8 cellular contexts compared by ENCODE assay signal in the genomic region with DNA sequence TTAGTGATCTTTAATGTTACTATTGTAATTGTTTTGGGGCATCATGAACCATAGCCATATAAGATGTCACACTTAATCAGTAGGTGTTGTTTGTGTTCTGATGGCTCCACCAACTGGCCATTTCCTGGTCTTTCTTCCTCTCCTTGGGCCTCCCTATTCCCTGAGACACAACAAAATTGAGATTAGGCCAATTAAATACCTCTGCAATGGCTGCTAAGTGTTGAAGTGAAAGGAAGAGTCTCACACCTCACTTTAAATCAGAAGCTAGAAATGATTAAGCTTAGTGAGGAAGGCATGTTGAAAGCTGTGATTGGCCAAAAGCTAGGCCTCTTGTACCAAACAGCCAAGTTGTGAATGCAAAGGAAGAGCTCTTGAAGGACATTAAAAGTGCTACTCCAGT. TPM values are rescaled to one million over a fixed set of nuclear protein-coding genes. Genes with fewer than 3 reads are reported as not detected.
DNase-seq lines count a peak whose midpoint lies in the region; ATAC-seq and TF ChIP-seq lines count a peak whose summit lies in the region.

No MANE protein-coding gene starts in this region.

- no peak overlapping the region for H3K27ac ChIP-seq in HEK293 (ENCODE audit: extremely low read depth, low read depth, low read length)
- H3K27ac ChIP-seq in effector memory CD4-positive, alpha-beta T cell (ENCODE audit: insufficient read depth, low read length, poor library complexity, severe bottlenecking) = no peak overlapping the region
- H3K27ac ChIP-seq in coronary artery = no peak overlapping the region

- no peak for ATAC-seq in activated B cell treated with CpG ODN at 0.5 μM for 24 hours (ENCODE audit: low read depth)
- no peak for ATAC-seq in HG03139 (IDR thresholded peaks at IDR 0.05; ENCODE audit: unreplicated experiment)
- no peak for ATAC-seq in HG03045 (IDR thresholded peaks at IDR 0.05; ENCODE audit: unreplicated experiment)

- CTCF ChIA-PET in HEK293 (lab: Yijun Ruan, JAX) = interaction anchor here (0.6 to 1.0 kb wide), 7 partner anchors 24 to 631 kb away, joined by 3 to 8 read pairs (median 4); a partner anchor contains a TSS
- CTCF ChIA-PET in activated B cell treated with CpG ODN at 0.5 μM for 24 hours (lab: Charles Lee) = interaction anchor here (0.7 to 1.0 kb wide), 2 partner anchors 245 to 251 kb away, joined by 3 to 6 read pairs; no protein-coding TSS in a partner anchor

- DNase-seq in Caki2 (ENCODE audit: low read depth) (peak; percentile 21), activated B cell treated with CpG ODN at 0.5 μM for 24 hours (no peak), iPS-NIHi7 (ENCODE audit: extremely low spot score) (peak; percentile 20), coronary artery (ENCODE audit: low spot score) (no peak)
- no peak for DNase-seq in effector memory CD4-positive, alpha-beta T cell

- no peaks in the 10 kb centered on the region for H3K36me3 ChIP-seq in HEK293 (ENCODE audit: control insufficient read depth in 2 of 2, insufficient read depth in 1 of 2, low read length in 2 of 2)
- H3K36me3 ChIP-seq in effector memory CD4-positive, alpha-beta T cell (ENCODE audit: control insufficient read depth, insufficient read depth, low read length) = no peaks in the 10 kb centered on the region

- H3K4me3 ChIP-seq in HEK293 (ENCODE audit: low read depth, low read length) (no peak overlapping the region), coronary artery (no peak overlapping the region)
- no peak overlapping the region for H3K4me3 ChIP-seq in effector memory CD4-positive, alpha-beta T cell (ENCODE audit: insufficient read depth, low read depth, low read length, poor library complexity, severe bottlenecking)

- no peaks in the 10 kb centered on the region for H3K9me3 ChIP-seq in HEK293 (ENCODE audit: control insufficient read depth, insufficient read depth, low read depth, low read length)
- H3K9me3 ChIP-seq in effector memory CD4-positive, alpha-beta T cell (ENCODE audit: control insufficient read depth, low read length) = peaks cover 3% of the 10 kb centered on the region

- no peaks in the 10 kb centered on the region for H3K27me3 ChIP-seq in effector memory CD4-positive, alpha-beta T cell (replicated peaks; ENCODE audit: control insufficient read depth, insufficient read depth, low read length, poor library complexity, severe bottlenecking)

- peaks cover 14% of the 10 kb centered on the region for H3K4me1 Mint-ChIP-seq in activated B cell treated with CpG ODN at 0.5 μM for 24 hours

- intact Hi-C loops in activated B cell treated with CpG ODN at 0.5 μM for 24 hours (cut with micrococcal nuclease) = no loop called here

- in situ Hi-C loops in Caki2 (cut with HindIII; ENCODE audit: low pct_unique_long_range_greater_than_20kb, low sequenced_read_pairs) = no loop called here

- peaks cover 23% of the 10 kb centered on the region for H3K36me3 Mint-ChIP-seq in activated B cell treated with CpG ODN at 0.5 μM for 24 hours (ENCODE audit: low read depth)

- TF ChIP-seq CTCF in HEK293 (tag by site-specific recombination; IDR thresholded peaks at IDR 0.05) = peak; percentile 13; the same call in 1 of the 2 replicates
- TF ChIP-seq CTCF in activated B cell treated with CpG ODN at 0.5 μM for 24 hours (IDR thresholded peaks at IDR 0.05) = no peak
- TF ChIP-seq CTCF in coronary artery (IDR thresholded peaks at IDR 0.05) = no peak

- POLR2A ChIA-PET in HEK293 (lab: Yijun Ruan, JAX) (interaction anchor here (1.0 kb wide), 1 partner anchor 280 kb away, joined by 4 read pairs; a partner anchor contains a TSS), activated B cell treated with CpG ODN at 0.5 μM for 24 hours (lab: Charles Lee) (no interaction called here)

- H3K4me1 ChIP-seq in HEK293 (ENCODE audit: control insufficient read depth, insufficient read depth, low read length) = no peaks in the 10 kb centered on the region
- H3K4me1 ChIP-seq in effector memory CD4-positive, alpha-beta T cell (ENCODE audit: control insufficient read depth, insufficient read depth, low read length, poor library complexity, severe bottlenecking) = no peaks in the 10 kb centered on the region

- no peaks in the 10 kb centered on the region for H3K27me3 Mint-ChIP-seq in activated B cell treated with CpG ODN at 0.5 μM for 24 hours

- peak overlapping the region; percentile 41 for H3K27ac Mint-ChIP-seq in activated B cell treated with CpG ODN at 0.5 μM for 24 hours

- no peak overlapping the region for H3K4me3 Mint-ChIP-seq in activated B cell treated with CpG ODN at 0.5 μM for 24 hours

- H3K9me3 Mint-ChIP-seq in activated B cell treated with CpG ODN at 0.5 μM for 24 hours = peaks cover 3% of the 10 kb centered on the region

TF ChIP-seq in HEK293, 187 proteins besides CTCF, POLR2A, EP300 and RAD21:
- TF ChIP-seq, protein P1, sequence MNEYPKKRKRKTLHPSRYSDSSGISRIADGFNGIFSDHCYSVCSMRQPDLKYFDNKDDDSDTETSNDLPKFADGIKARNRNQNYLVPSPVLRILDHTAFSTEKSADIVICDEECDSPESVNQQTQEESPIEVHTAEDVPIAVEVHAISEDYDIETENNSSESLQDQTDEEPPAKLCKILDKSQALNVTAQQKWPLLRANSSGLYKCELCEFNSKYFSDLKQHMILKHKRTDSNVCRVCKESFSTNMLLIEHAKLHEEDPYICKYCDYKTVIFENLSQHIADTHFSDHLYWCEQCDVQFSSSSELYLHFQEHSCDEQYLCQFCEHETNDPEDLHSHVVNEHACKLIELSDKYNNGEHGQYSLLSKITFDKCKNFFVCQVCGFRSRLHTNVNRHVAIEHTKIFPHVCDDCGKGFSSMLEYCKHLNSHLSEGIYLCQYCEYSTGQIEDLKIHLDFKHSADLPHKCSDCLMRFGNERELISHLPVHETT (tag by site-specific recombination; IDR thresholded peaks at IDR 0.05) = no peak
- TF ChIP-seq ZNF654 (tag by site-specific recombination; IDR thresholded peaks at IDR 0.05; ENCODE audit: low read depth) = peak; percentile 64
- TF ChIP-seq ZNF157 (tag by site-specific recombination; IDR thresholded peaks at IDR 0.05) = no peak
- TF ChIP-seq, protein P2, sequence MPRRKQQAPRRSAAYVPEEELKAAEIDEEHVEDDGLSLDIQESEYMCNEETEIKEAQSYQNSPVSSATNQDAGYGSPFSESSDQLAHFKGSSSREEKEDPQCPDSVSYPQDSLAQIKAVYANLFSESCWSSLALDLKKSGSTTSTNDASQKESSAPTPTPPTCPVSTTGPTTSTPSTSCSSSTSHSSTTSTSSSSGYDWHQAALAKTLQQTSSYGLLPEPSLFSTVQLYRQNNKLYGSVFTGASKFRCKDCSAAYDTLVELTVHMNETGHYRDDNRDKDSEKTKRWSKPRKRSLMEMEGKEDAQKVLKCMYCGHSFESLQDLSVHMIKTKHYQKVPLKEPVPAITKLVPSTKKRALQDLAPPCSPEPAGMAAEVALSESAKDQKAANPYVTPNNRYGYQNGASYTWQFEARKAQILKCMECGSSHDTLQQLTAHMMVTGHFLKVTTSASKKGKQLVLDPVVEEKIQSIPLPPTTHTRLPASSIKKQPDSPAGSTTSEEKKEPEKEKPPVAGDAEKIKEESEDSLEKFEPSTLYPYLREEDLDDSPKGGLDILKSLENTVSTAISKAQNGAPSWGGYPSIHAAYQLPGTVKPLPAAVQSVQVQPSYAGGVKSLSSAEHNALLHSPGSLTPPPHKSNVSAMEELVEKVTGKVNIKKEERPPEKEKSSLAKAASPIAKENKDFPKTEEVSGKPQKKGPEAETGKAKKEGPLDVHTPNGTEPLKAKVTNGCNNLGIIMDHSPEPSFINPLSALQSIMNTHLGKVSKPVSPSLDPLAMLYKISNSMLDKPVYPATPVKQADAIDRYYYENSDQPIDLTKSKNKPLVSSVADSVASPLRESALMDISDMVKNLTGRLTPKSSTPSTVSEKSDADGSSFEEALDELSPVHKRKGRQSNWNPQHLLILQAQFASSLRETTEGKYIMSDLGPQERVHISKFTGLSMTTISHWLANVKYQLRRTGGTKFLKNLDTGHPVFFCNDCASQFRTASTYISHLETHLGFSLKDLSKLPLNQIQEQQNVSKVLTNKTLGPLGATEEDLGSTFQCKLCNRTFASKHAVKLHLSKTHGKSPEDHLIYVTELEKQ (tag by site-specific recombination; IDR thresholded peaks at IDR 0.05; ENCODE audit: borderline replicate concordance) = no peak
- TF ChIP-seq ZNF626 (tag by site-specific recombination; IDR thresholded peaks at IDR 0.05) = no peak
- TF ChIP-seq, protein P3, sequence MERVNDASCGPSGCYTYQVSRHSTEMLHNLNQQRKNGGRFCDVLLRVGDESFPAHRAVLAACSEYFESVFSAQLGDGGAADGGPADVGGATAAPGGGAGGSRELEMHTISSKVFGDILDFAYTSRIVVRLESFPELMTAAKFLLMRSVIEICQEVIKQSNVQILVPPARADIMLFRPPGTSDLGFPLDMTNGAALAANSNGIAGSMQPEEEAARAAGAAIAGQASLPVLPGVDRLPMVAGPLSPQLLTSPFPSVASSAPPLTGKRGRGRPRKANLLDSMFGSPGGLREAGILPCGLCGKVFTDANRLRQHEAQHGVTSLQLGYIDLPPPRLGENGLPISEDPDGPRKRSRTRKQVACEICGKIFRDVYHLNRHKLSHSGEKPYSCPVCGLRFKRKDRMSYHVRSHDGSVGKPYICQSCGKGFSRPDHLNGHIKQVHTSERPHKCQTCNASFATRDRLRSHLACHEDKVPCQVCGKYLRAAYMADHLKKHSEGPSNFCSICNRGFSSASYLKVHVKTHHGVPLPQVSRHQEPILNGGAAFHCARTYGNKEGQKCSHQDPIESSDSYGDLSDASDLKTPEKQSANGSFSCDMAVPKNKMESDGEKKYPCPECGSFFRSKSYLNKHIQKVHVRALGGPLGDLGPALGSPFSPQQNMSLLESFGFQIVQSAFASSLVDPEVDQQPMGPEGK (tag by site-specific recombination; IDR thresholded peaks at IDR 0.05) = no peak

RNA-seq across cellular contexts. Expression of a gene that starts 30.7 kb away (rescaled TPM):
- 69.9 and 85.8 TPM in 2 replicates for total RNA-seq in Caki2 (2014; rRNA removed; shearing (Covaris generic); ENCODE audit: low replicate concordance)
- 27.9 and 31.6 TPM in 2 replicates for total RNA-seq in activated B cell treated with CpG ODN at 0.5 μM for 24 hours

Comparison
In these comparisons a context has a peak if more than half of its experiments do, and no peak if none do; other contexts are left out.
1. DNase-seq: peak in Caki2 (single experiment) and iPS-NIHi7 (single experiment); none in activated B cell treated with CpG ODN at 0.5 μM for 24 hours (single experiment), effector memory CD4-positive, alpha-beta T cell (0 of 3) and coronary artery (single experiment).